1 cellular context compared by ENCODE assay signal in the genomic region with DNA sequence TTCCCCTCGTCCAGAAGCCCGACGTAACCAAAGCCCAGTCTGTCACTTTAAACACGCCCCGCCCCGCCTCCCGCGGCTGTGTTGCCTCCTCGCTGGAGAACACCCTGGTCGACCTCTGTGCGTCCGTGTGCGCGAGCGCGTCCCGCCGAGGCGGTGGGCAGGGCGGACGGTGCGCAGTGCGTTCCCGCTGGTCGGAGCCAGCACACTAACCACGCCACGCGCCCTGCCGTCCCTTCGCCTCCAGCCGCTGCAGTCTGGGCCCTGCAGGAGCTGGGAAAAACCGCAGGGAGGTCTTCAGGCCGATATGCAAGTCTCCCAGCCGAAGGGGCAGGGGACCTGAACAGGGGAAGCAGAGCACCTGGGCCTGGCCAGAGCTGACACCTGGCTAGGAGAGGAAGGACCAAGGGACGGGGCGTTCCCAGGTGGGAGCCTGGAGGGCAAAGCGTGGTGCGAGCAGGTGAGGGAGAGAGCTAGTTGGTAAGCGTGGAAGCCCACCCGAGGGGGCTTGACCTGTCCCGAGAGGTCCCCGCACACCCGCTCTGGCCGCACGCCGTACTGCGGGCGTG.
A peak's percentile ranks its signal among the peaks of the same experiment; 100 is the strongest.
TF ChIP-seq lines count a peak whose summit lies in the region.

No MANE protein-coding gene starts in this region.

TF ChIP-seq in HEK293, 187 proteins besides CTCF, POLR2A, EP300 and RAD21 (continued from another document and continues in another):
- TF ChIP-seq, protein P1, sequence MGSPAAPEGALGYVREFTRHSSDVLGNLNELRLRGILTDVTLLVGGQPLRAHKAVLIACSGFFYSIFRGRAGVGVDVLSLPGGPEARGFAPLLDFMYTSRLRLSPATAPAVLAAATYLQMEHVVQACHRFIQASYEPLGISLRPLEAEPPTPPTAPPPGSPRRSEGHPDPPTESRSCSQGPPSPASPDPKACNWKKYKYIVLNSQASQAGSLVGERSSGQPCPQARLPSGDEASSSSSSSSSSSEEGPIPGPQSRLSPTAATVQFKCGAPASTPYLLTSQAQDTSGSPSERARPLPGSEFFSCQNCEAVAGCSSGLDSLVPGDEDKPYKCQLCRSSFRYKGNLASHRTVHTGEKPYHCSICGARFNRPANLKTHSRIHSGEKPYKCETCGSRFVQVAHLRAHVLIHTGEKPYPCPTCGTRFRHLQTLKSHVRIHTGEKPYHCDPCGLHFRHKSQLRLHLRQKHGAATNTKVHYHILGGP (tag by site-specific recombination; IDR thresholded peaks at IDR 0.05): no peak
- no peak for TF ChIP-seq SETDB1 (IDR thresholded peaks at IDR 0.05; ENCODE audit: insufficient read length, low read length)
- TF ChIP-seq, protein P2, sequence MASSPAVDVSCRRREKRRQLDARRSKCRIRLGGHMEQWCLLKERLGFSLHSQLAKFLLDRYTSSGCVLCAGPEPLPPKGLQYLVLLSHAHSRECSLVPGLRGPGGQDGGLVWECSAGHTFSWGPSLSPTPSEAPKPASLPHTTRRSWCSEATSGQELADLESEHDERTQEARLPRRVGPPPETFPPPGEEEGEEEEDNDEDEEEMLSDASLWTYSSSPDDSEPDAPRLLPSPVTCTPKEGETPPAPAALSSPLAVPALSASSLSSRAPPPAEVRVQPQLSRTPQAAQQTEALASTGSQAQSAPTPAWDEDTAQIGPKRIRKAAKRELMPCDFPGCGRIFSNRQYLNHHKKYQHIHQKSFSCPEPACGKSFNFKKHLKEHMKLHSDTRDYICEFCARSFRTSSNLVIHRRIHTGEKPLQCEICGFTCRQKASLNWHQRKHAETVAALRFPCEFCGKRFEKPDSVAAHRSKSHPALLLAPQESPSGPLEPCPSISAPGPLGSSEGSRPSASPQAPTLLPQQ (tag by site-specific recombination; IDR thresholded peaks at IDR 0.05): peak; percentile 34; the same call in 1 of the 2 replicates
- peak; percentile 88 for TF ChIP-seq SP2 (tag by site-specific recombination; IDR thresholded peaks at IDR 0.05)
- peak; percentile 88 for TF ChIP-seq ZBTB7A (tag by site-specific recombination; IDR thresholded peaks at IDR 0.05; ENCODE audit: low read depth)
- peak; percentile 84 for TF ChIP-seq ZFP37 (tag by site-specific recombination; IDR thresholded peaks at IDR 0.05)
- no peak for TF ChIP-seq ZNF658 (tag by site-specific recombination; IDR thresholded peaks at IDR 0.05)
- peak; percentile 10; the same call in 1 of the 2 replicates for TF ChIP-seq KLF1 (tag by site-specific recombination; IDR thresholded peaks at IDR 0.05)
- TF ChIP-seq, protein P3, sequence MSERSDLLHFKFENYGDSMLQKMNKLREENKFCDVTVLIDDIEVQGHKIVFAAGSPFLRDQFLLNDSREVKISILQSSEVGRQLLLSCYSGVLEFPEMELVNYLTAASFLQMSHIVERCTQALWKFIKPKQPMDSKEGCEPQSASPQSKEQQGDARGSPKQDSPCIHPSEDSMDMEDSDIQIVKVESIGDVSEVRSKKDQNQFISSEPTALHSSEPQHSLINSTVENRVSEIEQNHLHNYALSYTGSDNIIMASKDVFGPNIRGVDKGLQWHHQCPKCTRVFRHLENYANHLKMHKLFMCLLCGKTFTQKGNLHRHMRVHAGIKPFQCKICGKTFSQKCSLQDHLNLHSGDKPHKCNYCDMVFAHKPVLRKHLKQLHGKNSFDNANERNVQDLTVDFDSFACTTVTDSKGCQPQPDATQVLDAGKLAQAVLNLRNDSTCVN (tag by site-specific recombination; optimal IDR thresholded peaks at IDR 0.05): peak; percentile 94
- 0 out of 2 replicates have a peak, but pooled peaks have one; percentile 13 for TF ChIP-seq ZNF701 (tag by site-specific recombination; IDR thresholded peaks at IDR 0.05)
- peak; percentile 42; the same call in 1 of the 2 replicates for TF ChIP-seq ZBTB48 (tag by site-specific recombination; IDR thresholded peaks at IDR 0.05)
- peak; percentile 55; the same call in 1 of the 2 replicates for TF ChIP-seq KLF8 (tag by site-specific recombination; IDR thresholded peaks at IDR 0.05)
- TF ChIP-seq, protein P4, sequence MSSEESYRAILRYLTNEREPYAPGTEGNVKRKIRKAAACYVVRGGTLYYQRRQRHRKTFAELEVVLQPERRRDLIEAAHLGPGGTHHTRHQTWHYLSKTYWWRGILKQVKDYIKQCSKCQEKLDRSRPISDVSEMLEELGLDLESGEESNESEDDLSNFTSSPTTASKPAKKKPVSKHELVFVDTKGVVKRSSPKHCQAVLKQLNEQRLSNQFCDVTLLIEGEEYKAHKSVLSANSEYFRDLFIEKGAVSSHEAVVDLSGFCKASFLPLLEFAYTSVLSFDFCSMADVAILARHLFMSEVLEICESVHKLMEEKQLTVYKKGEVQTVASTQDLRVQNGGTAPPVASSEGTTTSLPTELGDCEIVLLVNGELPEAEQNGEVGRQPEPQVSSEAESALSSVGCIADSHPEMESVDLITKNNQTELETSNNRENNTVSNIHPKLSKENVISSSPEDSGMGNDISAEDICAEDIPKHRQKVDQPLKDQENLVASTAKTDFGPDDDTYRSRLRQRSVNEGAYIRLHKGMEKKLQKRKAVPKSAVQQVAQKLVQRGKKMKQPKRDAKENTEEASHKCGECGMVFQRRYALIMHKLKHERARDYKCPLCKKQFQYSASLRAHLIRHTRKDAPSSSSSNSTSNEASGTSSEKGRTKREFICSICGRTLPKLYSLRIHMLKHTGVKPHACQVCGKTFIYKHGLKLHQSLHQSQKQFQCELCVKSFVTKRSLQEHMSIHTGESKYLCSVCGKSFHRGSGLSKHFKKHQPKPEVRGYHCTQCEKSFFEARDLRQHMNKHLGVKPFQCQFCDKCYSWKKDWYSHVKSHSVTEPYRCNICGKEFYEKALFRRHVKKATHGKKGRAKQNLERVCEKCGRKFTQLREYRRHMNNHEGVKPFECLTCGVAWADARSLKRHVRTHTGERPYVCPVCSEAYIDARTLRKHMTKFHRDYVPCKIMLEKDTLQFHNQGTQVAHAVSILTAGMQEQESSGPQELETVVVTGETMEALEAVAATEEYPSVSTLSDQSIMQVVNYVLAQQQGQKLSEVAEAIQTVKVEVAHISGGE (tag by site-specific recombination; conservative IDR thresholded peaks at IDR 0.05; ENCODE audit: low read depth): 0 out of 2 replicates have a peak, but pooled peaks have one; percentile 19
- peak; percentile 85; the same call in 1 of the 2 replicates for TF ChIP-seq MZF1 (tag by site-specific recombination; IDR thresholded peaks at IDR 0.05; ENCODE audit: borderline replicate concordance)
- TF ChIP-seq, protein P5, sequence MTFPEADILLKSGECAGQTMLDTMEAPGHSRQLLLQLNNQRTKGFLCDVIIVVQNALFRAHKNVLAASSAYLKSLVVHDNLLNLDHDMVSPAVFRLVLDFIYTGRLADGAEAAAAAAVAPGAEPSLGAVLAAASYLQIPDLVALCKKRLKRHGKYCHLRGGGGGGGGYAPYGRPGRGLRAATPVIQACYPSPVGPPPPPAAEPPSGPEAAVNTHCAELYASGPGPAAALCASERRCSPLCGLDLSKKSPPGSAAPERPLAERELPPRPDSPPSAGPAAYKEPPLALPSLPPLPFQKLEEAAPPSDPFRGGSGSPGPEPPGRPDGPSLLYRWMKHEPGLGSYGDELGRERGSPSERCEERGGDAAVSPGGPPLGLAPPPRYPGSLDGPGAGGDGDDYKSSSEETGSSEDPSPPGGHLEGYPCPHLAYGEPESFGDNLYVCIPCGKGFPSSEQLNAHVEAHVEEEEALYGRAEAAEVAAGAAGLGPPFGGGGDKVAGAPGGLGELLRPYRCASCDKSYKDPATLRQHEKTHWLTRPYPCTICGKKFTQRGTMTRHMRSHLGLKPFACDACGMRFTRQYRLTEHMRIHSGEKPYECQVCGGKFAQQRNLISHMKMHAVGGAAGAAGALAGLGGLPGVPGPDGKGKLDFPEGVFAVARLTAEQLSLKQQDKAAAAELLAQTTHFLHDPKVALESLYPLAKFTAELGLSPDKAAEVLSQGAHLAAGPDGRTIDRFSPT (tag by site-specific recombination; IDR thresholded peaks at IDR 0.05): 0 out of 2 replicates have a peak, but pooled peaks have one; percentile 18
- TF ChIP-seq ZBTB20 (tag by site-specific recombination; IDR thresholded peaks at IDR 0.05): peak; percentile 62; the same call in 1 of the 2 replicates
- TF ChIP-seq, protein P6, sequence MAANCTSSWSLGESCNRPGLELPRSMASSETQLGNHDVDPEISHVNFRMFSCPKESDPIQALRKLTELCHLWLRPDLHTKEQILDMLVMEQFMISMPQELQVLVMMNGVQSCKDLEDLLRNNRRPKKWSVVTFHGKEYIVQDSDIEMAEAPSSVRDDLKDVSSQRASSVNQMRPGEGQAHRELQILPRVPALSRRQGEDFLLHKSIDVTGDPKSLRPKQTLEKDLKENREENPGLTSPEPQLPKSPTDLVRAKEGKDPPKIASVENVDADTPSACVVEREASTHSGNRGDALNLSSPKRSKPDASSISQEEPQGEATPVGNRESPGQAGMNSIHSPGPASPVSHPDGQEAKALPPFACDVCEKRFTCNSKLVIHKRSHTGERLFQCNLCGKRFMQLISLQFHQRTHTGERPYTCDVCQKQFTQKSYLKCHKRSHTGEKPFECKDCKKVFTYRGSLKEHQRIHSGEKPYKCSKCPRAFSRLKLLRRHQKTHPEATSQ (tag by site-specific recombination; IDR thresholded peaks at IDR 0.05): peak; percentile 69; the same call in 1 of the 2 replicates
- TF ChIP-seq, protein P7, sequence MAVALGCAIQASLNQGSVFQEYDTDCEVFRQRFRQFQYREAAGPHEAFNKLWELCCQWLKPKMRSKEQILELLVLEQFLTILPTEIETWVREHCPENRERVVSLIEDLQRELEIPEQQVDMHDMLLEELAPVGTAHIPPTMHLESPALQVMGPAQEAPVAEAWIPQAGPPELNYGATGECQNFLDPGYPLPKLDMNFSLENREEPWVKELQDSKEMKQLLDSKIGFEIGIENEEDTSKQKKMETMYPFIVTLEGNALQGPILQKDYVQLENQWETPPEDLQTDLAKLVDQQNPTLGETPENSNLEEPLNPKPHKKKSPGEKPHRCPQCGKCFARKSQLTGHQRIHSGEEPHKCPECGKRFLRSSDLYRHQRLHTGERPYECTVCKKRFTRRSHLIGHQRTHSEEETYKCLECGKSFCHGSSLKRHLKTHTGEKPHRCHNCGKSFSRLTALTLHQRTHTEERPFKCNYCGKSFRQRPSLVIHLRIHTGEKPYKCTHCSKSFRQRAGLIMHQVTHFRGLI (tag by site-specific recombination; IDR thresholded peaks at IDR 0.05): 0 out of 2 replicates have a peak, but pooled peaks have one; percentile 40
- TF ChIP-seq ZNF157 (tag by site-specific recombination; IDR thresholded peaks at IDR 0.05): no peak
- TF ChIP-seq, protein P8, sequence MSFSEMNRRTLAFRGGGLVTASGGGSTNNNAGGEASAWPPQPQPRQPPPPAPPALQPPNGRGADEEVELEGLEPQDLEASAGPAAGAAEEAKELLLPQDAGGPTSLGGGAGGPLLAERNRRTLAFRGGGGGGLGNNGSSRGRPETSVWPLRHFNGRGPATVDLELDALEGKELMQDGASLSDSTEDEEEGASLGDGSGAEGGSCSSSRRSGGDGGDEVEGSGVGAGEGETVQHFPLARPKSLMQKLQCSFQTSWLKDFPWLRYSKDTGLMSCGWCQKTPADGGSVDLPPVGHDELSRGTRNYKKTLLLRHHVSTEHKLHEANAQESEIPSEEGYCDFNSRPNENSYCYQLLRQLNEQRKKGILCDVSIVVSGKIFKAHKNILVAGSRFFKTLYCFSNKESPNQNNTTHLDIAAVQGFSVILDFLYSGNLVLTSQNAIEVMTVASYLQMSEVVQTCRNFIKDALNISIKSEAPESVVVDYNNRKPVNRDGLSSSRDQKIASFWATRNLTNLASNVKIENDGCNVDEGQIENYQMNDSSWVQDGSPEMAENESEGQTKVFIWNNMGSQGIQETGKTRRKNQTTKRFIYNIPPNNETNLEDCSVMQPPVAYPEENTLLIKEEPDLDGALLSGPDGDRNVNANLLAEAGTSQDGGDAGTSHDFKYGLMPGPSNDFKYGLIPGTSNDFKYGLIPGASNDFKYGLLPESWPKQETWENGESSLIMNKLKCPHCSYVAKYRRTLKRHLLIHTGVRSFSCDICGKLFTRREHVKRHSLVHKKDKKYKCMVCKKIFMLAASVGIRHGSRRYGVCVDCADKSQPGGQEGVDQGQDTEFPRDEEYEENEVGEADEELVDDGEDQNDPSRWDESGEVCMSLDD (tag by site-specific recombination; IDR thresholded peaks at IDR 0.05): no peak; the same call in 1 of the 2 replicates
- TF ChIP-seq ZNF600 (tag by site-specific recombination; IDR thresholded peaks at IDR 0.05): peak; percentile 96
- TF ChIP-seq, protein P9, sequence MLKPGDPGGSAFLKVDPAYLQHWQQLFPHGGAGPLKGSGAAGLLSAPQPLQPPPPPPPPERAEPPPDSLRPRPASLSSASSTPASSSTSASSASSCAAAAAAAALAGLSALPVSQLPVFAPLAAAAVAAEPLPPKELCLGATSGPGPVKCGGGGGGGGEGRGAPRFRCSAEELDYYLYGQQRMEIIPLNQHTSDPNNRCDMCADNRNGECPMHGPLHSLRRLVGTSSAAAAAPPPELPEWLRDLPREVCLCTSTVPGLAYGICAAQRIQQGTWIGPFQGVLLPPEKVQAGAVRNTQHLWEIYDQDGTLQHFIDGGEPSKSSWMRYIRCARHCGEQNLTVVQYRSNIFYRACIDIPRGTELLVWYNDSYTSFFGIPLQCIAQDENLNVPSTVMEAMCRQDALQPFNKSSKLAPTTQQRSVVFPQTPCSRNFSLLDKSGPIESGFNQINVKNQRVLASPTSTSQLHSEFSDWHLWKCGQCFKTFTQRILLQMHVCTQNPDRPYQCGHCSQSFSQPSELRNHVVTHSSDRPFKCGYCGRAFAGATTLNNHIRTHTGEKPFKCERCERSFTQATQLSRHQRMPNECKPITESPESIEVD (tag by site-specific recombination; IDR thresholded peaks at IDR 0.05): no peak
- TF ChIP-seq KLF10 (tag by site-specific recombination; IDR thresholded peaks at IDR 0.05): 0 out of 2 replicates have a peak, but pooled peaks have one; percentile 17
- peak; percentile 48; the same call in 1 of the 2 replicates for TF ChIP-seq ZNF10 (tag by site-specific recombination; IDR thresholded peaks at IDR 0.05)
- peak; percentile 97 for TF ChIP-seq BCL11B (tag by site-specific recombination; IDR thresholded peaks at IDR 0.05; ENCODE audit: low read depth)
- TF ChIP-seq ZNF768 (tag by site-specific recombination; IDR thresholded peaks at IDR 0.05): peak; percentile 86; the same call in 1 of the 2 replicates
- TF ChIP-seq OVOL3 (tag by site-specific recombination; IDR thresholded peaks at IDR 0.05): 0 out of 2 replicates have a peak, but pooled peaks have one; percentile 14
- TF ChIP-seq ZXDB (tag by site-specific recombination; IDR thresholded peaks at IDR 0.05): peak; percentile 39; the same call in 1 of the 2 replicates
- no peak for TF ChIP-seq ZSCAN30 (tag by site-specific recombination; IDR thresholded peaks at IDR 0.05)
- TF ChIP-seq ZNF214 (tag by site-specific recombination; IDR thresholded peaks at IDR 0.05; ENCODE audit: borderline replicate concordance): no peak
- peak; percentile 70 for TF ChIP-seq ZBTB17 (tag by site-specific recombination; IDR thresholded peaks at IDR 0.05)
- no peak for TF ChIP-seq ZBTB8A (tag by site-specific recombination; IDR thresholded peaks at IDR 0.05)
- TF ChIP-seq ZNF112 (tag by site-specific recombination; IDR thresholded peaks at IDR 0.05): no peak
- 0 out of 2 replicates have a peak, but pooled peaks have one; percentile 72 for TF ChIP-seq ZNF2 (tag by site-specific recombination; IDR thresholded peaks at IDR 0.05)
- no peak for TF ChIP-seq ZNF274 (IDR thresholded peaks at IDR 0.05; ENCODE audit: low read length)
- no peak for TF ChIP-seq ZNF274 (tag by site-specific recombination; IDR thresholded peaks at IDR 0.05; ENCODE audit: borderline replicate concordance)
- TF ChIP-seq GLIS2 (tag by site-specific recombination; IDR thresholded peaks at IDR 0.05): peak; percentile 91
- peak; percentile 82; the same call in 1 of the 2 replicates for TF ChIP-seq ZEB2 (tag by site-specific recombination; IDR thresholded peaks at IDR 0.05)
- no peak for TF ChIP-seq ZSCAN16 (tag by site-specific recombination; IDR thresholded peaks at IDR 0.05)
- peak; percentile 61 for TF ChIP-seq ZNF561 (tag by site-specific recombination; IDR thresholded peaks at IDR 0.05; ENCODE audit: borderline replicate concordance)
